In the genomic region with DNA sequence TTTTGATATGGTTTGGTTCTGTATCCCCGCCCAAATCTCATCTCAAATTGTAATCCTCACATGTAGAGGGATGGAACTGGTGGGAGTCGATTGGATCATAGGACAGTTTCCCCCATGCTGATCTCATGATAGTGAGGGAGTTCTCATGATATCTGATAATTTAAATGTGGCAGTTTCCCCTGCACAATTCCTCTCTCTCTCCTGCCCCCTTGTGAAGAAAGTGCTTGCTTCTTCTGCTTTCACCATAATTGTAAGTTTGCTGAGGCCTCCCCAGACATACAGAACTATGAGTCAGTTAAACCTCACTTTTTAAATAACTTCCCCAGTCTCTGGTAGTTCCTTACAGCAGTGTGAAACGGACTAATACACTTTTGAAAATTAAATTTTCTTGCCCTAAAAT, we compare ENCODE assay signal across 1 cellular context.
TF ChIP-seq lines count a peak whose summit lies in the region.

No MANE protein-coding gene starts in this region.

TF ChIP-seq in SK-N-SH, 30 proteins besides CTCF, POLR2A, EP300 and RAD21 (continued from another document):
- TF ChIP-seq, protein P1, sequence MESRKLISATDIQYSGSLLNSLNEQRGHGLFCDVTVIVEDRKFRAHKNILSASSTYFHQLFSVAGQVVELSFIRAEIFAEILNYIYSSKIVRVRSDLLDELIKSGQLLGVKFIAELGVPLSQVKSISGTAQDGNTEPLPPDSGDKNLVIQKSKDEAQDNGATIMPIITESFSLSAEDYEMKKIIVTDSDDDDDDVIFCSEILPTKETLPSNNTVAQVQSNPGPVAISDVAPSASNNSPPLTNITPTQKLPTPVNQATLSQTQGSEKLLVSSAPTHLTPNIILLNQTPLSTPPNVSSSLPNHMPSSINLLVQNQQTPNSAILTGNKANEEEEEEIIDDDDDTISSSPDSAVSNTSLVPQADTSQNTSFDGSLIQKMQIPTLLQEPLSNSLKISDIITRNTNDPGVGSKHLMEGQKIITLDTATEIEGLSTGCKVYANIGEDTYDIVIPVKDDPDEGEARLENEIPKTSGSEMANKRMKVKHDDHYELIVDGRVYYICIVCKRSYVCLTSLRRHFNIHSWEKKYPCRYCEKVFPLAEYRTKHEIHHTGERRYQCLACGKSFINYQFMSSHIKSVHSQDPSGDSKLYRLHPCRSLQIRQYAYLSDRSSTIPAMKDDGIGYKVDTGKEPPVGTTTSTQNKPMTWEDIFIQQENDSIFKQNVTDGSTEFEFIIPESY (IDR thresholded peaks at IDR 0.05; ENCODE audit: borderline replicate concordance, low read depth) = no peak
- TF ChIP-seq SIN3A (IDR thresholded peaks at IDR 0.05; ENCODE audit: borderline replicate concordance, low read depth, low read length) (no peak), YY1 (IDR thresholded peaks at IDR 0.05; ENCODE audit: low read depth) (no peak), GATA2 (CRISPR knock-in tag; IDR thresholded peaks at IDR 0.05) (no peak), CHD2 (IDR thresholded peaks at IDR 0.05; ENCODE audit: low read length, partially characterized antibody) (no peak)
- TF ChIP-seq, protein P2, sequence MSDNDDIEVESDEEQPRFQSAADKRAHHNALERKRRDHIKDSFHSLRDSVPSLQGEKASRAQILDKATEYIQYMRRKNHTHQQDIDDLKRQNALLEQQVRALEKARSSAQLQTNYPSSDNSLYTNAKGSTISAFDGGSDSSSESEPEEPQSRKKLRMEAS (IDR thresholded peaks at IDR 0.05; ENCODE audit: low read depth) = no peak
- TF ChIP-seq, protein P3, sequence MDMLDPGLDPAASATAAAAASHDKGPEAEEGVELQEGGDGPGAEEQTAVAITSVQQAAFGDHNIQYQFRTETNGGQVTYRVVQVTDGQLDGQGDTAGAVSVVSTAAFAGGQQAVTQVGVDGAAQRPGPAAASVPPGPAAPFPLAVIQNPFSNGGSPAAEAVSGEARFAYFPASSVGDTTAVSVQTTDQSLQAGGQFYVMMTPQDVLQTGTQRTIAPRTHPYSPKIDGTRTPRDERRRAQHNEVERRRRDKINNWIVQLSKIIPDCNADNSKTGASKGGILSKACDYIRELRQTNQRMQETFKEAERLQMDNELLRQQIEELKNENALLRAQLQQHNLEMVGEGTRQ (IDR thresholded peaks at IDR 0.05; ENCODE audit: borderline replicate concordance, low read depth, low read length) = no peak
